In genomic region chr17:9443811-9444210, GRCh38 we compare ENCODE assay signal across 23 cellular contexts.
"Had no signal": no experiment of that assay in that cellular context is flagged by ENCODE, and none has a peak within 500 bp of the region (broad histone marks: within the 10 kb centered on the region; RNA-seq: fewer than 3 reads in every experiment).

No MANE protein-coding gene starts in this region.

- DNase-seq: activated CD4-positive, alpha-beta memory T cell treated with anti-CD3 and anti-CD28 coated beads, Interleukin-2, amount 10 ng/mL, durations not matched to agents 7 days and 5 days; activated CD4-positive, alpha-beta T cell treated with anti-CD3 and anti-CD28 coated beads for 36 hours; activated CD4-positive, alpha-beta T cell treated with anti-CD3 and anti-CD28 coated beads, Interleukin-2, amount 50 U/mL, for 1 hour; activated gamma-delta T cell treated with Interleukin-2 at 50 U/mL for 16 hours; activated naive CD4-positive, alpha-beta T cell treated with anti-CD3 and anti-CD28 coated beads, Interleukin-2, amount 10 ng/mL, durations not matched to agents 7 days and 5 days; activated naive CD8-positive, alpha-beta T cell treated with anti-CD3 and anti-CD28 coated beads for 36 hours; activated T-cell treated with anti-CD3 and anti-CD28 coated beads, Interleukin-2, amount 50 U/mL, for 72 hours; brain microvascular endothelial cell; KG1; NCI-H1048; NCI-H146; NCI-H1930; NCI-H2107; NCI-H2171 treated with DMSO at 0.1 percent for 48 hours; NCI-H345; NCI-H510A; NCI-H526 treated with DMSO at 0.1 percent for 48 hours; Peyer's patch; SIG-M5; T-helper 2 cell had no signal

- H3K27me3 ChIP-seq: brain microvascular endothelial cell, Peyer's patch had no signal

- H3K9me3 ChIP-seq: Peyer's patch had no signal

- H3K4me1 ChIP-seq: Peyer's patch had no signal

- H3K9me3 Mint-ChIP-seq: activated CD4-positive, alpha-beta memory T cell treated with anti-CD3 and anti-CD28 coated beads, Interleukin-2, amount 10 ng/mL, durations not matched to agents 7 days and 5 days; activated naive CD4-positive, alpha-beta T cell treated with anti-CD3 and anti-CD28 coated beads, Interleukin-2, amount 10 ng/mL, durations not matched to agents 7 days and 5 days; activated naive CD8-positive, alpha-beta T cell treated with anti-CD3 and anti-CD28 coated beads for 36 hours; activated T-cell treated with anti-CD3 and anti-CD28 coated beads, Interleukin-2, amount 50 U/mL, for 72 hours; activated T-helper 2 cell treated with anti-CD3 and anti-CD28 coated beads, Interferon-gamma antibody, Interleukin-2, Interleukin-4, amounts not matched to agents 10 μg/mL and 5 μg/mL and 100 μg/mL, durations not matched to agents 14 hours and 24 hours and 36 hours; IgD-negative memory B cell had no signal

- H3K4me3 ChIP-seq: Peyer's patch had no signal

- H3K27ac ChIP-seq: brain microvascular endothelial cell, Peyer's patch, VCaP had no signal

- H3K4me1 Mint-ChIP-seq: activated CD4-positive, alpha-beta memory T cell treated with anti-CD3 and anti-CD28 coated beads, Interleukin-2, amount 10 ng/mL, durations not matched to agents 7 days and 5 days; activated CD4-positive, alpha-beta T cell treated with anti-CD3 and anti-CD28 coated beads for 36 hours; activated naive CD4-positive, alpha-beta T cell treated with anti-CD3 and anti-CD28 coated beads, Interleukin-2, amount 10 ng/mL, durations not matched to agents 7 days and 5 days; activated naive CD8-positive, alpha-beta T cell treated with anti-CD3 and anti-CD28 coated beads for 36 hours; IgD-negative memory B cell had no signal

- H3K36me3 ChIP-seq: brain microvascular endothelial cell, Peyer's patch had no signal

- H3K27me3 Mint-ChIP-seq: activated CD4-positive, alpha-beta memory T cell treated with anti-CD3 and anti-CD28 coated beads, Interleukin-2, amount 10 ng/mL, durations not matched to agents 7 days and 5 days; activated CD4-positive, alpha-beta T cell treated with anti-CD3 and anti-CD28 coated beads for 36 hours; activated naive CD4-positive, alpha-beta T cell treated with anti-CD3 and anti-CD28 coated beads, Interleukin-2, amount 10 ng/mL, durations not matched to agents 7 days and 5 days; activated naive CD8-positive, alpha-beta T cell treated with anti-CD3 and anti-CD28 coated beads for 36 hours; IgD-negative memory B cell had no signal

- ATAC-seq: activated CD4-positive, alpha-beta T cell treated with anti-CD3 and anti-CD28 coated beads for 36 hours; activated T-cell treated with anti-CD3 and anti-CD28 coated beads, Interleukin-2, amount 50 U/mL, for 72 hours had no signal

- H3K27ac Mint-ChIP-seq: activated CD4-positive, alpha-beta memory T cell treated with anti-CD3 and anti-CD28 coated beads, Interleukin-2, amount 10 ng/mL, durations not matched to agents 7 days and 5 days; activated CD4-positive, alpha-beta T cell treated with anti-CD3 and anti-CD28 coated beads for 36 hours; activated naive CD4-positive, alpha-beta T cell treated with anti-CD3 and anti-CD28 coated beads, Interleukin-2, amount 10 ng/mL, durations not matched to agents 7 days and 5 days; activated naive CD8-positive, alpha-beta T cell treated with anti-CD3 and anti-CD28 coated beads for 36 hours; activated T-cell treated with anti-CD3 and anti-CD28 coated beads, Interleukin-2, amount 50 U/mL, for 72 hours; activated T-helper 2 cell treated with anti-CD3 and anti-CD28 coated beads, Interferon-gamma antibody, Interleukin-2, Interleukin-4, amounts not matched to agents 10 μg/mL and 5 μg/mL and 100 μg/mL, durations not matched to agents 14 hours and 24 hours and 36 hours; IgD-negative memory B cell had no signal

- H3K4me3 Mint-ChIP-seq: activated CD4-positive, alpha-beta memory T cell treated with anti-CD3 and anti-CD28 coated beads, Interleukin-2, amount 10 ng/mL, durations not matched to agents 7 days and 5 days; activated CD4-positive, alpha-beta T cell treated with anti-CD3 and anti-CD28 coated beads for 36 hours; activated naive CD4-positive, alpha-beta T cell treated with anti-CD3 and anti-CD28 coated beads, Interleukin-2, amount 10 ng/mL, durations not matched to agents 7 days and 5 days; activated naive CD8-positive, alpha-beta T cell treated with anti-CD3 and anti-CD28 coated beads for 36 hours; activated T-cell treated with anti-CD3 and anti-CD28 coated beads, Interleukin-2, amount 50 U/mL, for 72 hours; IgD-negative memory B cell had no signal
